Comparison of ENCODE assay signal across 22 cellular contexts in the genomic region with DNA sequence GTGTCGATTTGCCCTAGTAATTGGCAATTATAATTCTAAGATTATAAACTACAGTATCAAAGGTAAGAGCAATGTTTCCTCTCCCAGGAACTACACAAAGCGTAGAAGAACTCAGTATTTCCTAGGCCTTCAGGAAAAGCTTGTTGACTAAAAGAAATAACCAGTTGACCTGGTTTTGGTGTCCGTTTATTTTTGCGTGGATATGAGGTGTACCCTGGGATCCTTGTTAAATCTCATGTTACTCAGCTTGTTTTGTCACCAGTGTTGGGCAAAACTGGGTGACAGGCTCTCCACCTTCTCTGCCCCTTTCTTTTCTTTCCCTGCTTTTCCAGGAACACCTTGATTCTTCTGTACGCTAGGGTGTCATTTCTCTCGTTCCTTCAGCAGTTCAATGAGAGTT.
"Had no signal": no experiment of that assay in that cellular context is flagged by ENCODE, and none has a peak within 500 bp of the region (broad histone marks: within the 10 kb centered on the region; RNA-seq: fewer than 3 reads in every experiment).

No MANE protein-coding gene starts in this region.

- ATAC-seq: heart right ventricle; natural killer cell treated with Interleukin-12 subunit alpha and Interleukin-12 subunit beta and Interleukin-15 and Interleukin-18, amount 100 ng/mL, for 72 hours; pancreas; right lobe of liver; stimulated activated naive B cell treated with anti-CD40 and anti-IgM and Interleukin-4, amounts not matched to agents 10 μg/mL and 1 μg/mL and 100 μg/mL, for 72 hours; stimulated activated naive CD8-positive, alpha-beta T cell treated with anti-CD3 and anti-CD28 coated beads, Interleukin-15, Interleukin-2, amounts not matched to agents 100 U/mL and 50 U/mL, for 24 hours; upper lobe of right lung had no signal

- H3K4me1 ChIP-seq: heart right ventricle, left ventricle myocardium inferior, pancreas, right atrium auricular region, right lobe of liver, stomach, tibial artery, uterus had no signal

- DNase-seq: heart right ventricle; islet precursor cell; left ventricle myocardium inferior; mesendoderm; naive B cell; pancreas; right lobe of liver; stimulated activated CD4-positive, alpha-beta T cell treated with anti-CD3 and anti-CD28 coated beads, Interleukin-1b, Interleukin-23, amount 100 ng/mL, for 48 hours; stimulated activated CD4-positive, alpha-beta T cell treated with anti-CD3 and anti-CD28 coated beads, Interleukin-4, amount 100 ng/mL, for 1 hour; stimulated activated naive B cell treated with anti-CD40 and anti-IgM and Interleukin-4, amounts not matched to agents 10 μg/mL and 1 μg/mL and 100 μg/mL, for 72 hours; stimulated activated naive CD8-positive, alpha-beta T cell treated with anti-CD3 and anti-CD28 coated beads, Interleukin-15, Interleukin-2, amounts not matched to agents 100 U/mL and 50 U/mL, for 24 hours; stomach; tibial artery; trophoblast cell; upper lobe of right lung; uterus had no signal

- H3K4me3 ChIP-seq: heart right ventricle, hepatocyte, left ventricle myocardium inferior, lung, pancreas, right atrium auricular region, right lobe of liver, smooth muscle cell, stomach, thoracic aorta, tibial artery, upper lobe of right lung, uterus had no signal

- H3K27ac ChIP-seq: heart right ventricle, hepatocyte, left ventricle myocardium inferior, pancreas, right atrium auricular region, right lobe of liver, stomach, thoracic aorta, tibial artery, upper lobe of right lung, uterus had no signal

- H3K36me3 ChIP-seq: heart right ventricle, left ventricle myocardium inferior, pancreas, right atrium auricular region, right lobe of liver, stomach, thoracic aorta, tibial artery, upper lobe of right lung, uterus had no signal

- H3K9me3 ChIP-seq: heart right ventricle, left ventricle myocardium inferior, pancreas, right atrium auricular region, right lobe of liver, stomach, thoracic aorta, tibial artery, upper lobe of right lung, uterus had no signal

- H3K27me3 ChIP-seq: hepatocyte, pancreas, right atrium auricular region, right lobe of liver, stomach, tibial artery, upper lobe of right lung, uterus had no signal
